ENCODE assay signal across 8 cellular contexts in the genomic region with DNA sequence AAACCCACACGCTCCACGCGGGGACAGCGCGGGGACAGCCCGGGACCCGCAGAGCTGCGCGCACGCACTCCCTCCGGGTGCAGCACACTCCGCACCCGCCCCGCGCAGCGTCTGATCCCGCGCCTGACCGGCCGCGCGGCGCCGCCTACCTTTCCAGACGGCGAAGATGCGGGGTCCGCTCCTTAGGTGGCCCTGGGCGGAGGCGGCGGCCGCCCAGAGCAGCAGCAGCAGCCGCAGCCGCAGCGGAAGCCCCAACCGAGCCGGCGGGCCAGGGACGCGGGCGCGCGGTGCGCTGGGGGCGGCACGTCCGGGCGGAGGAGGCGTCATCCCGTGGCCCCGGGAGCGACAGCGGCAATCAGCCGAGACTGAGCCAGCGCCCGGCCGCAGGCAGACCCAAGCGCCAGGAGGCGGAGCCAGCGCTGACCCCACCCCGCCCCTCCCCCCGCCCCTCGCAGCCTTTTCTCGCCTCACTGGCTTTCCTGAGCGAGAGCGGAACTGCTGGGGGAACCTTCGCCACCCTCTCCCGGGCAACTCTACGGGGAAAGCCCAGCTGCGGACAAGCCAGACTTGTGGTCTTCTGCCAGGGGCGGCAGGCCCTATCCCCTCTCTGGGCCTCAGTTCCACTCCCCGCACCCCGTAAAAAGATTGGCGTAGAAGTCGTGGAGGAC. TPM values are rescaled to one million over a fixed set of nuclear protein-coding genes. Genes with fewer than 3 reads are reported as not detected.
DNase-seq lines count a peak whose midpoint lies in the region; ATAC-seq, FAIRE-seq and TF ChIP-seq lines count a peak whose summit lies in the region.

A gene with protein sequence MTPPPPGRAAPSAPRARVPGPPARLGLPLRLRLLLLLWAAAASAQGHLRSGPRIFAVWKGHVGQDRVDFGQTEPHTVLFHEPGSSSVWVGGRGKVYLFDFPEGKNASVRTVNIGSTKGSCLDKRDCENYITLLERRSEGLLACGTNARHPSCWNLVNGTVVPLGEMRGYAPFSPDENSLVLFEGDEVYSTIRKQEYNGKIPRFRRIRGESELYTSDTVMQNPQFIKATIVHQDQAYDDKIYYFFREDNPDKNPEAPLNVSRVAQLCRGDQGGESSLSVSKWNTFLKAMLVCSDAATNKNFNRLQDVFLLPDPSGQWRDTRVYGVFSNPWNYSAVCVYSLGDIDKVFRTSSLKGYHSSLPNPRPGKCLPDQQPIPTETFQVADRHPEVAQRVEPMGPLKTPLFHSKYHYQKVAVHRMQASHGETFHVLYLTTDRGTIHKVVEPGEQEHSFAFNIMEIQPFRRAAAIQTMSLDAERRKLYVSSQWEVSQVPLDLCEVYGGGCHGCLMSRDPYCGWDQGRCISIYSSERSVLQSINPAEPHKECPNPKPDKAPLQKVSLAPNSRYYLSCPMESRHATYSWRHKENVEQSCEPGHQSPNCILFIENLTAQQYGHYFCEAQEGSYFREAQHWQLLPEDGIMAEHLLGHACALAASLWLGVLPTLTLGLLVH (minus strand): TSS at position 367 of the 668 bp plus-strand sequence. CDS start 40 bp downstream, at position 327.

- H3K4me3 ChIP-seq in Caco-2 (ENCODE audit: low read depth, low read length), result peak within 1 kb of the TSS; percentile 94
- H3K4me3 ChIP-seq in HUES6 (ENCODE audit: low read depth, low read length), result peak within 1 kb of the TSS; percentile 98
- peak within 1 kb of the TSS; percentile 81 for H3K4me3 ChIP-seq in neuron (ENCODE audit: low read length)
- H3K4me3 ChIP-seq in subcutaneous abdominal adipose tissue (ENCODE audit: low read depth in 1 of 5, low read length in 5 of 5), result peak within 1 kb of the TSS; percentile 71 to 82 (median 76)

- H3K27ac Mint-ChIP-seq in Caco-2 (ENCODE audit: unreplicated experiment), result peak within 1 kb of the TSS; percentile 83

- peaks cover 38% of the 10 kb centered on the region for H3K4me1 Mint-ChIP-seq in Caco-2 (ENCODE audit: low read depth, unreplicated experiment)

- BruUV-seq in Caco-2 (replicated peaks; lab: Mats Ljungman, UMichigan), result no TSS peak

- POLR2A ChIA-PET in Caco-2 (lab: Charles Lee), result interaction anchor here (0.9 to 1.2 kb wide), 2 partner anchors 27 to 61 kb away, joined by 4 read pairs; a partner anchor contains a TSS

- FAIRE-seq in frontal cortex (lab: Jason Lieb, UNC), result no peak

- H3K27me3 ChIP-seq in Caco-2 (replicated peaks; ENCODE audit: control insufficient read depth, insufficient read depth, low read length) (no peaks in the 10 kb centered on the region), HUES6 (ENCODE audit: control insufficient read depth, insufficient read depth, low read length) (peaks cover 21% of the 10 kb centered on the region; the same call in 1 of the 2 replicates), neuron (ENCODE audit: insufficient read depth, low read length) (peaks cover 12% of the 10 kb centered on the region), subcutaneous abdominal adipose tissue (ENCODE audit: control insufficient read depth in 5 of 5, insufficient read depth in 4 of 5, low read length in 5 of 5) (peaks cover 0 to 12% (median 7%) of the 10 kb centered on the region in 5 donors)

- peak; percentile 45 for ATAC-seq in GM19468 (IDR thresholded peaks at IDR 0.05; ENCODE audit: extremely low read depth, unreplicated experiment)

- peak within 1 kb of the TSS; percentile 97 for H2AFZ ChIP-seq in neuron (ENCODE audit: low read depth, low read length)

- CTCF ChIA-PET in Caco-2 (lab: Charles Lee), result no interaction called here

- H3K9me3 Mint-ChIP-seq in Caco-2 (ENCODE audit: unreplicated experiment), result no peaks in the 10 kb centered on the region

- DNase-seq in Caco-2 (peak; percentile 76 to 82), SHP77 treated with DMSO at 0.1 percent for 48 hours (lab: John Stamatoyannopoulos, UW) (peak; percentile 21), activated gamma-delta T cell treated with Interleukin-2 at 50 U/mL for 16 hours (peak; percentile 73), frontal cortex (ENCODE audit: low spot score in 2 of 2) (peak; percentile 94 to 95)

- H3K4me1 ChIP-seq in Caco-2 (peaks cover 17% of the 10 kb centered on the region), HUES6 (ENCODE audit: control insufficient read depth, insufficient read depth, low read length) (peaks cover 27% of the 10 kb centered on the region), neuron (ENCODE audit: insufficient read depth, low read length) (peaks cover 16% of the 10 kb centered on the region), subcutaneous abdominal adipose tissue (ENCODE audit: control insufficient read depth in 5 of 5, insufficient read depth in 5 of 5, low read length in 5 of 5) (peaks cover 0 to 30% (median 22%) of the 10 kb centered on the region in 5 donors)

- peak within 1 kb of the TSS; percentile 54; the same call in 1 of the 2 replicates for H3K27ac ChIP-seq in HUES6 (ENCODE audit: low read depth, low read length)
- no peak within 1 kb of the TSS for H3K27ac ChIP-seq in subcutaneous abdominal adipose tissue (ENCODE audit: low read depth, low read length)

- H3K9me3 ChIP-seq in Caco-2 (no peaks in the 10 kb centered on the region), HUES6 (ENCODE audit: control insufficient read depth, insufficient read depth, low read depth, low read length) (no peaks in the 10 kb centered on the region), neuron (ENCODE audit: low read length) (no peaks in the 10 kb centered on the region), subcutaneous abdominal adipose tissue (ENCODE audit: control insufficient read depth in 5 of 5, low read length in 5 of 5) (no peaks in the 10 kb centered on the region)

- H3K9ac ChIP-seq in HUES6 (ENCODE audit: low read length), result peak within 1 kb of the TSS; percentile 83
- peak within 1 kb of the TSS in 4 of 5 donors; percentile 21 to 74 (median 60) for H3K9ac ChIP-seq in subcutaneous abdominal adipose tissue (ENCODE audit: low read length in 5 of 5)

- peak within 1 kb of the TSS; percentile 68 for H3K4me3 Mint-ChIP-seq in Caco-2 (ENCODE audit: unreplicated experiment)

- H3K36me3 ChIP-seq in Caco-2 (ENCODE audit: control insufficient read depth, insufficient read depth, low read length) (no peaks in the 10 kb centered on the region; the same call in none of the 2 replicates), HUES6 (ENCODE audit: control insufficient read depth, insufficient read depth, low read length) (no peaks in the 10 kb centered on the region), neuron (ENCODE audit: insufficient read depth, low read length) (no peaks in the 10 kb centered on the region), subcutaneous abdominal adipose tissue (ENCODE audit: control insufficient read depth in 5 of 5, insufficient read depth in 5 of 5, low read length in 5 of 5) (no peaks in the 10 kb centered on the region)

- H3K27me3 Mint-ChIP-seq in Caco-2 (ENCODE audit: insufficient read depth, unreplicated experiment), result no peaks in the 10 kb centered on the region

- intact Hi-C loops in Caco-2 (cut with micrococcal nuclease; ENCODE audit: unreplicated experiment), result loop anchor here (5.0 kb wide), 1 partner anchor 49 kb away; no protein-coding TSS in a partner anchor

- H3K36me3 Mint-ChIP-seq in Caco-2 (ENCODE audit: insufficient read depth, unreplicated experiment), result peaks cover 26% of the 10 kb centered on the region

- no peak for TF ChIP-seq CTCF in Caco-2 (IDR thresholded peaks at IDR 0.05; ENCODE audit: insufficient read depth in 1 of 2, low read depth in 1 of 2, low read length in 1 of 2, severe bottlenecking in 1 of 2, unreplicated experiment in 1 of 2)

RNA-seq across cellular contexts. Expression of the gene that starts here (rescaled TPM):
- total RNA-seq in Caco-2 (2022) (31.4 and 38.1 TPM in 2 replicates), frontal cortex (21.6 TPM)

Comparison
In these comparisons a context has a peak if more than half of its experiments do, and no peak if none do; other contexts are left out.
1. DNase-seq: peak in every context shown above with its lines; median percentile 94 in frontal cortex; 79 in Caco-2; 73 in activated gamma-delta T cell treated with Interleukin-2 at 50 U/mL for 16 hours; 21 in SHP77 treated with DMSO at 0.1 percent for 48 hours.